Comparison of ENCODE assay signal across 14 cellular contexts in the genomic region with DNA sequence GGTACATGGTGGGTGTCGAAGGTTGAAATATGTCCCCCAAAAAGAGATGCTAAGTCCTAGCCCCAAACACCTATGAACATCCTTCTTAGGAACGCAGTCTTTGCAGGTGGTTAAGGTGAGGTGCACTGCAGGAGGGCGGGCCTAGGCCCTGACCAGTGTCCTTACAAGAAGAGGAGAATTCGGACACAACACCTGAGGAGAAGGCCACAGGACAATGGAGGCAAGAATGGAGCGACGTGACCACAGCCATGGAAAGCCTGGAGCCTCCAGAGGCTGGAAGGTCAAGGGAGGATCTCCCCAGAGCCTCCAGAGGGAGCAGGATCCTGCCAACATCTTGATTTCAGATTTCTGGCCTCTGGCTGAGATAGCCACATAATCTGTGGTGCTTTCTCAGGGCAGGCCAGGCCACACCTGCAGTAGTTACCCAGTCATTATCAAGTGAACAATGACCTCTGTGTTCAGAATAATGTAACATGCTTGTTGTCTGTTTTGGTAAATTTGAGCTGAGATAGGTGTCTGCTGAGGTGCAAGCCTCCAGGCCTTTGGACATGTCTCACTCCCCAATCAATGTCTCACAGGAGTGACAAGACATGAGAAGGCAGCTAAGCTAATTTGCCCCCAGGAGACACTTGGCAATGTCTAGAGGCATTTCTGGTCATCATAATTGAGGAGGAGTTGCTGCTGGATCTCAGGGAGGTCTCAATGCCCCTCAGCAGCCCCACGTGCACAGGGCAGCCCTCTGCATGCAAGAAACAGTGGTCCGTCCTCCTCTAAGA.
"Had no signal": no experiment of that assay in that cellular context is flagged by ENCODE, and none has a peak within 500 bp of the region (broad histone marks: within the 10 kb centered on the region; RNA-seq: fewer than 3 reads in every experiment).

No MANE protein-coding gene starts in this region.

- H3K4me1 ChIP-seq: colonic mucosa, pancreas, SJCRH30, upper lobe of left lung had no signal

- H3K27me3 ChIP-seq: cardiac muscle cell, colonic mucosa, pancreas, upper lobe of left lung had no signal

- H3K9me3 Mint-ChIP-seq: T-helper 2 cell treated with Interferon-gamma antibody and Interleukin-4, amounts not matched to agents 5 μg/mL and 100 μg/mL, for 36 hours had no signal

- H3K36me3 ChIP-seq: cardiac muscle cell, colonic mucosa, pancreas, SJCRH30, upper lobe of left lung had no signal

- H3K4me3 Mint-ChIP-seq: activated naive CD4-positive, alpha-beta T cell treated with anti-CD3 and anti-CD28 coated beads for 36 hours; nephron; stimulated activated memory B cell treated with anti-CD40 and anti-IgM and Interleukin-4, amounts not matched to agents 10 μg/mL and 1 μg/mL and 100 μg/mL, for 72 hours; T-helper 2 cell treated with Interferon-gamma antibody and Interleukin-4, amounts not matched to agents 5 μg/mL and 100 μg/mL, for 36 hours had no signal

- DNase-seq: activated naive CD4-positive, alpha-beta T cell treated with anti-CD3 and anti-CD28 coated beads for 36 hours; colonic mucosa; effector CD4-positive, alpha-beta T cell; hippocampal formation; retina; SJCRH30 had no signal

- H3K4me3 ChIP-seq: cardiac muscle cell, colonic mucosa, pancreas, SJCRH30, skin epidermis, upper lobe of left lung had no signal

- H3K27ac Mint-ChIP-seq: activated naive CD4-positive, alpha-beta T cell treated with anti-CD3 and anti-CD28 coated beads for 36 hours; nephron; stimulated activated memory B cell treated with anti-CD40 and anti-IgM and Interleukin-4, amounts not matched to agents 10 μg/mL and 1 μg/mL and 100 μg/mL, for 72 hours; T-helper 2 cell treated with Interferon-gamma antibody and Interleukin-4, amounts not matched to agents 5 μg/mL and 100 μg/mL, for 36 hours had no signal

- ATAC-seq: activated CD4-positive, CD25-positive, alpha-beta regulatory T cell treated with anti-CD3 and anti-CD28 coated beads, Interleukin-2, amount 50 U/mL, for 24 hours; pancreas; stimulated activated memory B cell treated with anti-CD40 and anti-IgM and Interleukin-4, amounts not matched to agents 10 μg/mL and 1 μg/mL and 100 μg/mL, for 72 hours had no signal

- H3K9me3 ChIP-seq: colonic mucosa, pancreas, SJCRH30 had no signal

- H3K4me1 Mint-ChIP-seq: nephron; stimulated activated memory B cell treated with anti-CD40 and anti-IgM and Interleukin-4, amounts not matched to agents 10 μg/mL and 1 μg/mL and 100 μg/mL, for 72 hours had no signal

- H3K27ac ChIP-seq: cardiac muscle cell, colonic mucosa, pancreas, SJCRH30, skin epidermis, upper lobe of left lung had no signal

- H3K36me3 Mint-ChIP-seq: stimulated activated memory B cell treated with anti-CD40 and anti-IgM and Interleukin-4, amounts not matched to agents 10 μg/mL and 1 μg/mL and 100 μg/mL, for 72 hours had no signal
